ENCODE assay signal across 9 cellular contexts in genomic region chr11:125376117-125376516, GRCh38.
DNase-seq lines count a peak whose midpoint lies in the region; ATAC-seq, FAIRE-seq and TF ChIP-seq lines count a peak whose summit lies in the region.
"Had no signal": no experiment of that assay in that cellular context is flagged by ENCODE, and none has a peak within 500 bp of the region (broad histone marks: within the 10 kb centered on the region; RNA-seq: fewer than 3 reads in every experiment).

No MANE protein-coding gene starts in this region.

- no peak for TF ChIP-seq CTCF in fibroblast of pulmonary artery (IDR thresholded peaks at IDR 0.05; ENCODE audit: low read length, missing control alignments)

- no peak overlapping the region for H3K4me3 ChIP-seq in fibroblast of pulmonary artery (replicated peaks; ENCODE audit: low read depth, low read length)

- no peak for FAIRE-seq in HTR-8/SVneo (lab: Jason Lieb, UNC)

- DNase-seq in DMS79 (lab: John Stamatoyannopoulos, UW) (peak; percentile 49), NCI-H526 treated with DMSO at 0.1 percent for 48 hours (lab: John Stamatoyannopoulos, UW) (peak; percentile 66), fibroblast of pulmonary artery (ENCODE audit: low read depth) (peak; percentile 50), occipital lobe (lab: John Stamatoyannopoulos, UW) (peak; percentile 76), HTR-8/SVneo (ENCODE audit: insufficient read length, low spot score) (no peak)
- no peak for DNase-seq in activated naive CD4-positive, alpha-beta T cell treated with anti-CD3 and anti-CD28 coated beads, Interleukin-2, amount 50 U/mL, for 16 hours

- ATAC-seq in GM18517 (IDR thresholded peaks at IDR 0.05; ENCODE audit: unreplicated experiment), result no peak
- ATAC-seq in HG02840 (IDR thresholded peaks at IDR 0.05; ENCODE audit: low FRiP score, unreplicated experiment), result no peak
- ATAC-seq: WTC11 had no signal

Comparison
In these comparisons a context has a peak if more than half of its experiments do, and no peak if none do; other contexts are left out.
1. DNase-seq: peak in DMS79 (single experiment), NCI-H526 treated with DMSO at 0.1 percent for 48 hours (single experiment), fibroblast of pulmonary artery (single experiment) and occipital lobe (single experiment); none in activated naive CD4-positive, alpha-beta T cell treated with anti-CD3 and anti-CD28 coated beads, Interleukin-2, amount 50 U/mL, for 16 hours (single experiment) and HTR-8/SVneo (single experiment).